Comparison of ENCODE assay signal across 9 cellular contexts in the genomic region with DNA sequence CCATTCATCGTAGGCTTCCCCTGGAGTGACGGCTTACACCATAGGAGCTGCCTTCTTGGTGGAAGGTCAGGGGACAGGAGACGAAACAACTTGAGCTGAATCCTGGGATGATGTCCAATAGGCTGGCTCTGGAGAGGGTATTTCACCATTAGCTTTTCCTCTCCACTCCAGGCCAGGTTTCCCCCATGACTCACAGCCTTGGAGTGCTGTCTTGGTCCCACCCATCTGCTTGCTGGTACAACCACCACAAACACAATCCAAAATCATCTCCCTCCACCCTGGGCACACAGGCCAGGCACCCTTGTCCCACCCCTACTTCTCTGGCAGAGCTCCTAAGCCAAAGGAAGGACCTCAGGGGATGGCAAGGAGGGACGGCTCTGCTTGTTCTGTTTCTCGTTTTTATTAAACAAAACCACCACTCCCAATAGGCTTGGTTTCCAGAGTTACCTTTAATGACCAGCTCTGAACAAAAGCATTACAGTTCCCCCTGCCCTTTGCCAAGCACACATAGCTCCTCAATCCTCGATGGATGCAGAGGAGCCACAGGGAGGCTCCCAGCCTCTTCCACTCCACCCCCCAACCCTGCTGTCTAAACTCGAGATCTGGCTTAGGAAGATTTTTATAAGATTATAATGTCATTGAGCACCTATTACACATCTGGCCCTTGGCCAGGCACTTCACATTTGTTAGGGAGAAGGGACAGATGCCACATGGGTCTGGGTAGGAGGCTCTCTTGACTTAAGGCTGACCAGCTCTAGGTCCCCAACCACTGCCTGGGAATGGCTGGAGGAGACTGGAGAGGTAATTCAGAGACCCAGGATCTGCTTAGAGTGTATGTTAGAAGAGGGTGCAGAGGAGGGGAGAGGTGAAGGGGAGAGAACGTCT. TPM values are rescaled to one million over a fixed set of nuclear protein-coding genes. Genes with fewer than 3 reads are reported as not detected.
DNase-seq lines count a peak whose midpoint lies in the region; ATAC-seq and TF ChIP-seq lines count a peak whose summit lies in the region.
"Had no signal": no experiment of that assay in that cellular context is flagged by ENCODE, and none has a peak within 500 bp of the region (broad histone marks: within the 10 kb centered on the region; RNA-seq: fewer than 3 reads in every experiment).

No MANE protein-coding gene starts in this region.

- H3K4me3 ChIP-seq in dorsolateral prefrontal cortex (no peak overlapping the region), mucosa of descending colon (no peak overlapping the region)

- H3K9me3 ChIP-seq in mucosa of descending colon = no peaks in the 10 kb centered on the region

- intact Hi-C loops in dorsolateral prefrontal cortex (cut with DNase I) (loop anchor here (5.0 kb wide), 2 partner anchors 118 to 128 kb away; partner anchors contain the start of gene NAGLU (in 1 of the 2)), mucosa of descending colon (cut with DNase I, micrococcal nuclease) (loop anchor here in 1 of 2 donors (5.0 kb wide), 1 partner anchor 87 kb away; no protein-coding TSS in a partner anchor)

- ATAC-seq in mucosa of descending colon (peak; percentile 10), GM21423 (IDR thresholded peaks at IDR 0.05; ENCODE audit: unreplicated experiment) (no peak)

- peak overlapping the region; percentile 7 to 99 (median 92) for H3K27ac ChIP-seq in dorsolateral prefrontal cortex

- H3K36me3 ChIP-seq in mucosa of descending colon (ENCODE audit: low read depth) = no peaks in the 10 kb centered on the region

- peaks cover 0 to 4% (median 0%) of the 10 kb centered on the region in 45 donors for H3K27me3 ChIP-seq in dorsolateral prefrontal cortex

- DNase-seq in A172 (ENCODE audit: low spot score) (peak; percentile 93), NCI-H524 (lab: John Stamatoyannopoulos, UW) (peak; percentile 98), dorsolateral prefrontal cortex (no peak), mucosa of descending colon (peak in 1 of 3 donors; percentile 25), NCI-H1105 treated with DMSO at 0.1 percent for 48 hours (lab: John Stamatoyannopoulos, UW) (no peak), NCI-H2029 treated with DMSO at 0.1 percent for 48 hours (lab: John Stamatoyannopoulos, UW) (no peak), Ammon's horn (ENCODE audit: low spot score) (no peak)
- DNase-seq: activated naive CD8-positive, alpha-beta T cell treated with anti-CD3 and anti-CD28 coated beads, Interleukin-2, amount 10 ng/mL, durations not matched to agents 7 days and 5 days had no signal

- H3K4me1 ChIP-seq in mucosa of descending colon (ENCODE audit: low read depth) = peaks cover 3% of the 10 kb centered on the region

- TF ChIP-seq CTCF in dorsolateral prefrontal cortex (IDR thresholded peaks at IDR 0.05 in 54 of 56, conservative IDR thresholded peaks at IDR 0.05 in 2 of 56; ENCODE audit: low read depth in 1 of 56, partially characterized antibody in 56 of 56) (no peak), mucosa of descending colon (IDR thresholded peaks at IDR 0.05) (no peak)

RNA-seq across cellular contexts. Expression of gene CAVIN1, which starts 13.3 kb away (rescaled TPM):
- 569 and 659 TPM in 2 replicates for total RNA-seq in A172 (2014; rRNA removed; shearing (Covaris generic))
- 10 to 100 TPM; 11.5 to 70.8 (median 30.0) TPM for total RNA-seq in dorsolateral prefrontal cortex
- total RNA-seq in mucosa of descending colon = 100 to 1,000 TPM in 1 of 3 donors, 10 to 100 TPM in 2; 19.3 to 246 (median 52.4) TPM

RNA-seq across cellular contexts. Expression of gene STAT3, which starts 21.5 kb away (rescaled TPM):
- total RNA-seq in A172 (2014; rRNA removed; shearing (Covaris generic)) = 78.5 and 92.9 TPM in 2 replicates
- total RNA-seq in dorsolateral prefrontal cortex (100 to 1,000 TPM in 55 of 120 experiments, 10 to 100 TPM in 65; 57.7 to 203 (median 98.0) TPM), mucosa of descending colon (100 to 1,000 TPM; 158 to 230 (median 227) TPM)

RNA-seq across cellular contexts. Expression of gene ATP6V0A1, which starts 49.0 kb away (rescaled TPM):
- total RNA-seq in A172 (2014; rRNA removed; shearing (Covaris generic)) = 23.4 and 24.1 TPM in 2 replicates
- total RNA-seq in dorsolateral prefrontal cortex (100 to 1,000 TPM; 253 to 459 (median 379) TPM), mucosa of descending colon (100 to 1,000 TPM in 1 of 3 donors, 10 to 100 TPM in 2; 88.5 to 105 (median 95.6) TPM)

Comparison
In these comparisons a context has a peak if more than half of its experiments do, and no peak if none do; other contexts are left out.
1. DNase-seq: peak in A172 (single experiment) and NCI-H524 (2 of 2); none in dorsolateral prefrontal cortex (0 of 10), NCI-H1105 treated with DMSO at 0.1 percent for 48 hours (single experiment), NCI-H2029 treated with DMSO at 0.1 percent for 48 hours (single experiment) and Ammon's horn (single experiment).